ENCODE assay signal across 19 cellular contexts in genomic region chr14:104445086-104445485, GRCh38.
DNase-seq lines count a peak whose midpoint lies in the region; ATAC-seq and TF ChIP-seq lines count a peak whose summit lies in the region.
"Had no signal": no experiment of that assay in that cellular context is flagged by ENCODE, and none has a peak within 500 bp of the region (broad histone marks: within the 10 kb centered on the region; RNA-seq: fewer than 3 reads in every experiment).

No MANE protein-coding gene starts in this region.

- no peak overlapping the region for H3K4me3 ChIP-seq in endodermal cell (ENCODE audit: low read length)
- H3K4me3 ChIP-seq: A549, Peyer's patch had no signal

- H3K4me1 Mint-ChIP-seq in activated naive CD4-positive, alpha-beta T cell treated with anti-CD3 and anti-CD28 coated beads, Interleukin-2, amount 10 ng/mL, durations not matched to agents 7 days and 5 days: no peaks in the 10 kb centered on the region
- no peaks in the 10 kb centered on the region for H3K4me1 Mint-ChIP-seq in activated T-helper 1 cell treated with anti-CD3 and anti-CD28 coated beads, Interleukin-12 subunit alpha, Interleukin-12 subunit beta, Interleukin-2, Interleukin-4 antibody, amounts not matched to agents 30 ng/mL and 10 ng/mL and 1 ng/mL, durations not matched to agents 14 hours and 24 hours and 36 hours (ENCODE audit: low read depth)
- peaks cover 11% of the 10 kb centered on the region for H3K4me1 Mint-ChIP-seq in endodermal cell
- peaks cover 2% of the 10 kb centered on the region for H3K4me1 Mint-ChIP-seq in T-helper 17 cell
- H3K4me1 Mint-ChIP-seq: B cell had no signal

- peak; percentile 3 for DNase-seq in activated naive CD4-positive, alpha-beta T cell treated with anti-CD3 and anti-CD28 coated beads, Interleukin-2, amount 50 U/mL, for 16 hours
- DNase-seq in activated naive CD4-positive, alpha-beta T cell treated with anti-CD3 and anti-CD28 coated beads, Interleukin-2, amount 10 ng/mL, durations not matched to agents 7 days and 5 days: no peak
- DNase-seq in activated T-helper 1 cell treated with anti-CD3 and anti-CD28 coated beads, Interleukin-12 subunit alpha, Interleukin-12 subunit beta, Interleukin-2, Interleukin-4 antibody, amounts not matched to agents 30 ng/mL and 10 ng/mL and 1 ng/mL, durations not matched to agents 14 hours and 24 hours and 36 hours (ENCODE audit: low spot score): no peak
- DNase-seq in endodermal cell: peak; percentile 38
- DNase-seq in retina: peak; percentile 50
- DNase-seq in NAMALWA (ENCODE audit: low spot score): no peak
- no peak for DNase-seq in T-helper 17 cell
- DNase-seq in COR-L47 (lab: John Stamatoyannopoulos, UW): no peak
- DNase-seq: EL, GF-D8, NCI-H1105 treated with DMSO at 0.1 percent for 48 hours, NCI-H2029 treated with DMSO at 0.1 percent for 48 hours, NCI-H2171, NCI-H526 had no signal

- peaks cover 27% of the 10 kb centered on the region for H3K9me3 ChIP-seq in endodermal cell (ENCODE audit: control insufficient read depth, low read length)
- peaks cover 5% of the 10 kb centered on the region for H3K9me3 ChIP-seq in T-helper 17 cell (ENCODE audit: control insufficient read depth, low read length, poor library complexity, severe bottlenecking)
- H3K9me3 ChIP-seq: Peyer's patch had no signal

- peaks cover 11% of the 10 kb centered on the region for H3K4me1 ChIP-seq in endodermal cell (ENCODE audit: control insufficient read depth, insufficient read depth, low read length)
- H3K4me1 ChIP-seq: A549, Peyer's patch had no signal

- H3K9ac ChIP-seq in endodermal cell (ENCODE audit: extremely low read depth, low read length, poor library complexity, severe bottlenecking): no peak overlapping the region

- H3K36me3 ChIP-seq in endodermal cell (ENCODE audit: control insufficient read depth, insufficient read depth, low read length): no peaks in the 10 kb centered on the region
- H3K36me3 ChIP-seq: Peyer's patch had no signal

- no peak overlapping the region for H3K27ac ChIP-seq in endodermal cell (ENCODE audit: low read depth, low read length)
- H3K27ac ChIP-seq: A549, Peyer's patch had no signal

- no peak overlapping the region for H3K27ac Mint-ChIP-seq in activated naive CD4-positive, alpha-beta T cell treated with anti-CD3 and anti-CD28 coated beads, Interleukin-2, amount 10 ng/mL, durations not matched to agents 7 days and 5 days
- peak overlapping the region; percentile 45 for H3K27ac Mint-ChIP-seq in activated T-helper 1 cell treated with anti-CD3 and anti-CD28 coated beads, Interleukin-12 subunit alpha, Interleukin-12 subunit beta, Interleukin-2, Interleukin-4 antibody, amounts not matched to agents 30 ng/mL and 10 ng/mL and 1 ng/mL, durations not matched to agents 14 hours and 24 hours and 36 hours
- H3K27ac Mint-ChIP-seq in endodermal cell (no peak overlapping the region), T-helper 17 cell (no peak overlapping the region)
- H3K27ac Mint-ChIP-seq: B cell, IgD-negative memory B cell had no signal

- CTCF ChIA-PET in activated naive CD4-positive, alpha-beta T cell treated with anti-CD3 and anti-CD28 coated beads, Interleukin-2, amount 10 ng/mL, durations not matched to agents 7 days and 5 days (lab: Charles Lee): no interaction called here

- no peak overlapping the region for H3K4me3 Mint-ChIP-seq in activated naive CD4-positive, alpha-beta T cell treated with anti-CD3 and anti-CD28 coated beads, Interleukin-2, amount 10 ng/mL, durations not matched to agents 7 days and 5 days
- H3K4me3 Mint-ChIP-seq in activated T-helper 1 cell treated with anti-CD3 and anti-CD28 coated beads, Interleukin-12 subunit alpha, Interleukin-12 subunit beta, Interleukin-2, Interleukin-4 antibody, amounts not matched to agents 30 ng/mL and 10 ng/mL and 1 ng/mL, durations not matched to agents 14 hours and 24 hours and 36 hours: no peak overlapping the region
- H3K4me3 Mint-ChIP-seq in endodermal cell: no peak overlapping the region
- no peak overlapping the region for H3K4me3 Mint-ChIP-seq in T-helper 17 cell
- H3K4me3 Mint-ChIP-seq: B cell, IgD-negative memory B cell had no signal

- no peaks in the 10 kb centered on the region for H3K27me3 ChIP-seq in endodermal cell (ENCODE audit: control insufficient read depth, insufficient read depth, low read length, poor library complexity, severe bottlenecking)
- H3K27me3 ChIP-seq: Peyer's patch had no signal

- ATAC-seq in T-helper 17 cell: no peak
- ATAC-seq: A549, HCT116 had no signal

- 78 to 80% methylated on average over 2 of the region's 2 CpGs for WGBS in endodermal cell (ENCODE audit: insufficient coverage in 1 of 2, insufficient read length in 1 of 2), 2 experiments

- no peak for TF ChIP-seq CTCF in endodermal cell (conservative IDR thresholded peaks at IDR 0.05)

- intact Hi-C loops in activated T-helper 1 cell treated with anti-CD3 and anti-CD28 coated beads, Interleukin-12 subunit alpha, Interleukin-12 subunit beta, Interleukin-2, Interleukin-4 antibody, amounts not matched to agents 30 ng/mL and 10 ng/mL and 1 ng/mL, durations not matched to agents 14 hours and 24 hours and 36 hours (cut with micrococcal nuclease): no loop called here

- peaks cover 38% of the 10 kb centered on the region for H3K27me3 Mint-ChIP-seq in activated naive CD4-positive, alpha-beta T cell treated with anti-CD3 and anti-CD28 coated beads, Interleukin-2, amount 10 ng/mL, durations not matched to agents 7 days and 5 days
- H3K27me3 Mint-ChIP-seq in activated T-helper 1 cell treated with anti-CD3 and anti-CD28 coated beads, Interleukin-12 subunit alpha, Interleukin-12 subunit beta, Interleukin-2, Interleukin-4 antibody, amounts not matched to agents 30 ng/mL and 10 ng/mL and 1 ng/mL, durations not matched to agents 14 hours and 24 hours and 36 hours (ENCODE audit: insufficient read depth): peaks cover 5% of the 10 kb centered on the region
- H3K27me3 Mint-ChIP-seq in endodermal cell (ENCODE audit: insufficient read depth) (peaks cover 13% of the 10 kb centered on the region), T-helper 17 cell (peaks cover 9% of the 10 kb centered on the region)

- H3K36me3 Mint-ChIP-seq in activated naive CD4-positive, alpha-beta T cell treated with anti-CD3 and anti-CD28 coated beads, Interleukin-2, amount 10 ng/mL, durations not matched to agents 7 days and 5 days: no peaks in the 10 kb centered on the region
- H3K36me3 Mint-ChIP-seq in activated T-helper 1 cell treated with anti-CD3 and anti-CD28 coated beads, Interleukin-12 subunit alpha, Interleukin-12 subunit beta, Interleukin-2, Interleukin-4 antibody, amounts not matched to agents 30 ng/mL and 10 ng/mL and 1 ng/mL, durations not matched to agents 14 hours and 24 hours and 36 hours (ENCODE audit: low read depth): no peaks in the 10 kb centered on the region
- H3K36me3 Mint-ChIP-seq in endodermal cell (ENCODE audit: low read depth) (no peaks in the 10 kb centered on the region), T-helper 17 cell (ENCODE audit: low read depth) (no peaks in the 10 kb centered on the region)

- H3K9me3 Mint-ChIP-seq in activated naive CD4-positive, alpha-beta T cell treated with anti-CD3 and anti-CD28 coated beads, Interleukin-2, amount 10 ng/mL, durations not matched to agents 7 days and 5 days: peaks cover 10% of the 10 kb centered on the region
- H3K9me3 Mint-ChIP-seq in activated T-helper 1 cell treated with anti-CD3 and anti-CD28 coated beads, Interleukin-12 subunit alpha, Interleukin-12 subunit beta, Interleukin-2, Interleukin-4 antibody, amounts not matched to agents 30 ng/mL and 10 ng/mL and 1 ng/mL, durations not matched to agents 14 hours and 24 hours and 36 hours: peaks cover 4% of the 10 kb centered on the region
- peaks cover 16% of the 10 kb centered on the region for H3K9me3 Mint-ChIP-seq in endodermal cell

Comparison
In these comparisons a context has a peak if more than half of its experiments do, and no peak if none do; other contexts are left out.
1. DNase-seq: peak in activated naive CD4-positive, alpha-beta T cell treated with anti-CD3 and anti-CD28 coated beads, Interleukin-2, amount 50 U/mL, for 16 hours (single experiment), endodermal cell (single experiment) and retina (single experiment); none in activated naive CD4-positive, alpha-beta T cell treated with anti-CD3 and anti-CD28 coated beads, Interleukin-2, amount 10 ng/mL, durations not matched to agents 7 days and 5 days (single experiment), activated T-helper 1 cell treated with anti-CD3 and anti-CD28 coated beads, Interleukin-12 subunit alpha, Interleukin-12 subunit beta, Interleukin-2, Interleukin-4 antibody, amounts not matched to agents 30 ng/mL and 10 ng/mL and 1 ng/mL, durations not matched to agents 14 hours and 24 hours and 36 hours (single experiment), NAMALWA (single experiment), T-helper 17 cell (0 of 3) and COR-L47 (single experiment).